8 cellular contexts compared by ENCODE assay signal in the genomic region with DNA sequence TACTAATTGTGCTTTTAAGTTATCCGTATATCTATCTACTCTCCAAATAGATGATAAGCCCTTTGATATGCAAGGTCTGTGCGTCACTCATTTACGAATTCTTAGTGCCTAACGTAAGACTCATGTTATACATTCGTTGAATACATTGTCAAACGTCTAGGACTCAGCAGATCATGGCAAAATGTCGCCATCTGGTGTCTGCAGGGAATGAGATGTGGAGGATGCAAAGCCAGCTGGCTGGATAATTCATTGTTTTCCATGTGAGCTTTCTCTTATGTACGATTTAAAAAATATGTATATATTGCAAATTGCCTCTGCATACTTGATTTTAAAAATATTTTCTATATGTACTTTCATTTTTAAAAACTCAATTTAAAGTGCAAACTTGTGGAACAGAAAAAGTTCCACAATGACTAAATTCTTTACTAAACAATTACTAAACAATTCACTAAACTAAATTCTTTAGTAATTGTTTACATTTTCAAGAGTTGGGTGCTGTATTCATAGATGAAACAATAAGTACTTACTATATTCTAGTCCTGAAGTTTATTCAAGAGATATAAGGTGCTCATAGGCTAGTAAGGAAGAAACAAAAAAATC. TPM values are rescaled to one million over a fixed set of nuclear protein-coding genes. Genes with fewer than 3 reads are reported as not detected.
DNase-seq lines count a peak whose midpoint lies in the region; ATAC-seq, FAIRE-seq and TF ChIP-seq lines count a peak whose summit lies in the region.

No MANE protein-coding gene starts in this region.

- DNase-seq in DMS79 treated with DMSO at 0.1 percent for 48 hours (lab: John Stamatoyannopoulos, UW) = peak; percentile 66
- DNase-seq in NCI-H526 (lab: John Stamatoyannopoulos, UW) = peak; percentile 85 to 97
- peak; percentile 16 to 32 for DNase-seq in activated CD8-positive, alpha-beta memory T cell treated with anti-CD3 and anti-CD28 coated beads for 1 hour (ENCODE audit: extremely low read depth in 1 of 2, low read depth in 1 of 2)
- peak in 2 of 3 donors; percentile 46 to 83 for DNase-seq in mucosa of descending colon
- DNase-seq in superior temporal gyrus (ENCODE audit: extremely low spot score) = peak; percentile 90

- H3K4me3 ChIP-seq in mucosa of descending colon = no peak overlapping the region

- intact Hi-C loops in mucosa of descending colon (cut with DNase I, micrococcal nuclease) = loop anchor here in 1 of 2 donors (5.0 kb wide), 2 partner anchors 65 to 125 kb away; no protein-coding TSS in a partner anchor

- peak; percentile 83 for FAIRE-seq in endometrium (lab: Jason Lieb, UNC)

- ATAC-seq in HG02642 (IDR thresholded peaks at IDR 0.05; ENCODE audit: poor library complexity, unreplicated experiment) = peak; percentile 52
- ATAC-seq in mucosa of descending colon = peak; percentile 69
- no peak for ATAC-seq in HG02885 (IDR thresholded peaks at IDR 0.05; ENCODE audit: poor library complexity, unreplicated experiment)

- TF ChIP-seq CTCF in mucosa of descending colon (IDR thresholded peaks at IDR 0.05) = no peak

- no peaks in the 10 kb centered on the region for H3K36me3 ChIP-seq in mucosa of descending colon (ENCODE audit: low read depth)

- H3K4me1 ChIP-seq in mucosa of descending colon (ENCODE audit: low read depth) = no peaks in the 10 kb centered on the region

- H3K9me3 ChIP-seq in mucosa of descending colon = no peaks in the 10 kb centered on the region

RNA-seq across cellular contexts. Expression of a gene that starts 33.8 kb away (rescaled TPM):
- total RNA-seq in mucosa of descending colon = 10 to 100 TPM; 10.6 to 11.9 (median 11.1) TPM

RNA-seq across cellular contexts. Expression of a gene that starts 46.6 kb away (rescaled TPM):
- not detected for total RNA-seq in mucosa of descending colon

RNA-seq across cellular contexts. Expression of a gene that starts 53.3 kb away (rescaled TPM):
- total RNA-seq in mucosa of descending colon = 1 to 10 TPM in 2 of 3 donors, under 1 TPM in 1; 0.29 to 2.6 (median 2.0) TPM

Comparison
In these comparisons a context has a peak if more than half of its experiments do, and no peak if none do; other contexts are left out.
1. DNase-seq: peak in every context shown above with its lines; median percentile 91 in NCI-H526; 90 in superior temporal gyrus; 66 in DMS79 treated with DMSO at 0.1 percent for 48 hours; 64 in mucosa of descending colon; 24 in activated CD8-positive, alpha-beta memory T cell treated with anti-CD3 and anti-CD28 coated beads for 1 hour.